14 cellular contexts compared by ENCODE assay signal in the genomic region with DNA sequence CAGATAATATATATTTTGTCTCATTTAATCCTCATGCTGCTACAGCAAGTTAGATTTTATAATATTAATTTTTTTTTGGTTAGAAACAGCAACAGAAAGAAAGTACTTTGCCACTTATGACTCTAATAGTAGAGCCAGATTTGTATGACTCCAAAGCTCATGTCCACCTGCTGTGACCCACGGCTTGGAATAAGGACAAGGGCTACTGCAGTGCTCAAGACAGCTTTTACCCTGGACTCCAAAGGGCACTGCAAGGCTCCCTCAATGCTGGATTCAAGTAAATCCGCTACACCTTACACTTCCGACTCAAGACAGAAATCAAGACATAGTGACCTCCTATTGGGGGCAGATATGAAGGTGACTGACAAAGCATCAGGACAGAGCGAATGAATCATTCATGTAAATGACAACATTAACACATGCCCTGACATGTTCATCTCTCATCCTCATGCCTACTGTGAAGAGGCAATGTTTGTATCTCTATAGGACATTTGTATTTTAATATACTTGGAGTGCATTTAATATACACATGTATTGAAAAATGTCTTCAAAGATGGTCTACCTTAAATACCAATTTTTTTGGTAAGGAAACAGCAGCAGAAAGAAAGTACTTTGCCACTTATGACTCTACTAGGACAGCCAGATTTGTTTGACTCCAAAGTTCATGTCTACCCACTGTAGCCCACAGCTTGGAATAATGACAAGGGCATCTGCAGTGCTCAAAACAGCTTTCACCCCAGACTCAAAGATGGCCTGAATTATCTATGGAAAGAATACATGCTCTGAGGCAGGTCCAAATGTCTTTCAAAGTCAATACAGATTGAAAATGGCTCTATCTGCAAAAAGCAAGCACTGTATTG.
"Had no signal": no experiment of that assay in that cellular context is flagged by ENCODE, and none has a peak within 500 bp of the region (broad histone marks: within the 10 kb centered on the region; RNA-seq: fewer than 3 reads in every experiment).

No MANE protein-coding gene starts in this region.

- H3K4me3 ChIP-seq: heart left ventricle, left ventricle myocardium inferior, pancreas, thyroid gland had no signal

- ATAC-seq: activated CD4-positive, CD25-positive, alpha-beta regulatory T cell treated with anti-CD3 and anti-CD28 coated beads, Interleukin-2, amount 50 U/mL, for 24 hours; activated T-cell treated with anti-CD3 and anti-CD28 coated beads, Interleukin-2, amount 50 U/mL, for 4 hours; pancreas had no signal

- FAIRE-seq: colon, pancreas had no signal

- DNase-seq: activated CD4-positive, alpha-beta memory T cell treated with anti-CD3 and anti-CD28 coated beads for 36 hours; activated gamma-delta T cell; activated naive CD8-positive, alpha-beta T cell treated with anti-CD3 and anti-CD28 coated beads for 36 hours; activated T-cell treated with anti-CD3 and anti-CD28 coated beads, Interleukin-2, amount 50 U/mL, for 4 hours; foreskin melanocyte; heart left ventricle; islet precursor cell; left ventricle myocardium inferior; pancreas; T-helper 2 cell; thyroid gland had no signal

- H3K27me3 ChIP-seq: heart left ventricle, pancreas, thyroid gland had no signal

- H3K27ac ChIP-seq: heart left ventricle, left ventricle myocardium inferior, pancreas, thyroid gland had no signal

- H3K9me3 Mint-ChIP-seq: activated CD4-positive, alpha-beta memory T cell treated with anti-CD3 and anti-CD28 coated beads for 36 hours; activated naive CD8-positive, alpha-beta T cell treated with anti-CD3 and anti-CD28 coated beads for 36 hours; activated T-cell treated with anti-CD3 and anti-CD28 coated beads, Interleukin-2, amount 50 U/mL, for 4 hours; neural crest cell had no signal

- H3K36me3 Mint-ChIP-seq: activated CD4-positive, alpha-beta memory T cell treated with anti-CD3 and anti-CD28 coated beads for 36 hours; activated naive CD8-positive, alpha-beta T cell treated with anti-CD3 and anti-CD28 coated beads for 36 hours had no signal

- H3K27ac Mint-ChIP-seq: activated CD4-positive, alpha-beta memory T cell treated with anti-CD3 and anti-CD28 coated beads for 36 hours; activated naive CD8-positive, alpha-beta T cell treated with anti-CD3 and anti-CD28 coated beads for 36 hours had no signal

- H3K4me1 Mint-ChIP-seq: activated naive CD8-positive, alpha-beta T cell treated with anti-CD3 and anti-CD28 coated beads for 36 hours; neural crest cell had no signal

- H3K4me1 ChIP-seq: heart left ventricle had no signal

- H3K36me3 ChIP-seq: heart left ventricle, left ventricle myocardium inferior, pancreas, thyroid gland had no signal

- H3K4me3 Mint-ChIP-seq: activated CD4-positive, alpha-beta memory T cell treated with anti-CD3 and anti-CD28 coated beads for 36 hours; activated naive CD8-positive, alpha-beta T cell treated with anti-CD3 and anti-CD28 coated beads for 36 hours; activated T-cell treated with anti-CD3 and anti-CD28 coated beads, Interleukin-2, amount 50 U/mL, for 4 hours; neural crest cell had no signal
